ENCODE assay signal across 14 cellular contexts in the genomic region with DNA sequence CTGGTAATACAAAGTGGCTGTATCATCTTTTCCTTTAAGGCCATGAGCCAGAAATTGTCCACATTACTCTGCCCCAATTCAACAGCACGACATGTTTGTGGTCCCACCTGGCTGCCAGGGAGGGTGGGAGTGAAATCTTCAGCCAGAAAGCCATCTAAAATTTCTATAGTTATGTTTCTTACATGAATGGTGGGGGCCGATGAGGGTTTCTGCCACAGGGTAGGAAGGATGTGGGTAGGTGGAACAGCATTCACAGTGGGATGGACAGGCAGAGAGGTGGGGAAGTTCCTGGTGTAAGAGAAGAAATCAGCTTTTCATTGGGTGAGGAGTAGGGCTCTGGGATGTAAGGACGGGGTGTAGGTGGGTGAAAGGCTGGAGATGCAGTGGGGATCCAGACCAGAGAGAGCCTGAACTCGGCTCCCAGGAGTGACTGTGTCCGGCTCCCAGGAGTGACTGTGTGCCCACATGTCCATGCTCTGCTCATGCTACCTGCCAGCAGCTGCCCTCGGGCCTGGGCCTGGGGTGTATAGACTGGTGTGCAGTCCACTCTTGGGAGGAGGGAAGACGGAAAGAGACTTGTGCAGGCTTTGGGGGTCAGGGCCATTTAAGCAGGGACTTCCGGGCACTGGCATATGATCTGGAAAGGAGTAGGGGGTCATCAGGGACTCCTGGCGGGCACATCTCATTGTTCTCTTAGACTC. TPM values are rescaled to one million over a fixed set of nuclear protein-coding genes. Genes with fewer than 3 reads are reported as not detected.
DNase-seq lines count a peak whose midpoint lies in the region; ATAC-seq and TF ChIP-seq lines count a peak whose summit lies in the region.
"Had no signal": no experiment of that assay in that cellular context is flagged by ENCODE, and none has a peak within 500 bp of the region (broad histone marks: within the 10 kb centered on the region; RNA-seq: fewer than 3 reads in every experiment).

No MANE protein-coding gene starts in this region.

- WGBS in mesendoderm (ENCODE audit: extremely low coverage, insufficient coverage, low lambda C conversion rate), result no CpG with 5 or more reads among the region's 9 CpGs

- H3K27me3 Mint-ChIP-seq in stimulated activated naive CD8-positive, alpha-beta T cell treated with anti-CD3 and anti-CD28 coated beads, Interleukin-15, Interleukin-2, amounts not matched to agents 100 ng/mL and 50 ng/mL, for 24 hours, result peaks cover 46% of the 10 kb centered on the region
- peaks cover 9% of the 10 kb centered on the region for H3K27me3 Mint-ChIP-seq in activated naive CD8-positive, alpha-beta T cell

- H2BK15ac ChIP-seq in mesendoderm (replicated peaks; ENCODE audit: low read depth), result no peak overlapping the region

- no peak overlapping the region for H2BK5ac ChIP-seq in mesendoderm (ENCODE audit: low read length)

- no peak overlapping the region for H4K5ac ChIP-seq in mesendoderm (ENCODE audit: low read length)

- no peaks in the 10 kb centered on the region for H3K9me3 ChIP-seq in Peyer's patch

- H3K4me1 ChIP-seq in mesendoderm (ENCODE audit: control insufficient read depth, low read depth, low read length), result peaks cover 24% of the 10 kb centered on the region
- no peaks in the 10 kb centered on the region for H3K4me1 ChIP-seq in Peyer's patch

- H3K4me3 ChIP-seq in mesendoderm (ENCODE audit: low read length) (no peak overlapping the region), Peyer's patch (no peak overlapping the region)
- H3K4me3 ChIP-seq: left lung had no signal

- no peak overlapping the region for H3K23ac ChIP-seq in mesendoderm (ENCODE audit: low read length)

- H2BK120ac ChIP-seq in mesendoderm (ENCODE audit: low read depth, low read length), result no peak overlapping the region

- no peak overlapping the region for H3K9ac ChIP-seq in mesendoderm (ENCODE audit: low read length)

- no peak for ATAC-seq in stimulated activated naive CD8-positive, alpha-beta T cell treated with anti-CD3 and anti-CD28 coated beads, Interleukin-15, Interleukin-2, amounts not matched to agents 100 U/mL and 50 U/mL, for 24 hours

- peaks cover 6% of the 10 kb centered on the region for H3K36me3 Mint-ChIP-seq in stimulated activated naive CD8-positive, alpha-beta T cell treated with anti-CD3 and anti-CD28 coated beads, Interleukin-15, Interleukin-2, amounts not matched to agents 100 ng/mL and 50 ng/mL, for 24 hours (ENCODE audit: low read depth)
- peaks cover 7% of the 10 kb centered on the region for H3K36me3 Mint-ChIP-seq in activated naive CD8-positive, alpha-beta T cell

- no peak for TF ChIP-seq POLR2A in Peyer's patch (IDR thresholded peaks at IDR 0.05)

- peak overlapping the region; percentile 28 for H3K4ac ChIP-seq in mesendoderm (ENCODE audit: low read depth, low read length)

- no peak overlapping the region for H3K4me2 ChIP-seq in mesendoderm (ENCODE audit: low read length)

- H3K27me3 ChIP-seq in mesendoderm (ENCODE audit: insufficient read depth, low read length, poor library complexity) (no peaks in the 10 kb centered on the region), Peyer's patch (no peaks in the 10 kb centered on the region)

- H3K27ac Mint-ChIP-seq in stimulated activated naive CD8-positive, alpha-beta T cell treated with anti-CD3 and anti-CD28 coated beads, Interleukin-15, Interleukin-2, amounts not matched to agents 100 ng/mL and 50 ng/mL, for 24 hours, result peak overlapping the region; percentile 26
- peak overlapping the region; percentile 23 for H3K27ac Mint-ChIP-seq in activated naive CD8-positive, alpha-beta T cell
- H3K27ac Mint-ChIP-seq: progenitor cell of endocrine pancreas had no signal

- peaks cover 13% of the 10 kb centered on the region for H3K9me3 Mint-ChIP-seq in stimulated activated naive CD8-positive, alpha-beta T cell treated with anti-CD3 and anti-CD28 coated beads, Interleukin-15, Interleukin-2, amounts not matched to agents 100 ng/mL and 50 ng/mL, for 24 hours
- H3K9me3 Mint-ChIP-seq in activated naive CD8-positive, alpha-beta T cell (ENCODE audit: low read depth), result peaks cover 10% of the 10 kb centered on the region

- peaks cover 41% of the 10 kb centered on the region for H3K4me1 Mint-ChIP-seq in stimulated activated naive CD8-positive, alpha-beta T cell treated with anti-CD3 and anti-CD28 coated beads, Interleukin-15, Interleukin-2, amounts not matched to agents 100 ng/mL and 50 ng/mL, for 24 hours (ENCODE audit: low read depth)
- peaks cover 36% of the 10 kb centered on the region for H3K4me1 Mint-ChIP-seq in activated naive CD8-positive, alpha-beta T cell (ENCODE audit: low read depth)

- no peaks in the 10 kb centered on the region for H3K79me1 ChIP-seq in mesendoderm (ENCODE audit: low read length)

- H3K36me3 ChIP-seq in mesendoderm (ENCODE audit: control insufficient read depth, insufficient read depth, low read length) (no peaks in the 10 kb centered on the region), Peyer's patch (no peaks in the 10 kb centered on the region)
- H3K36me3 ChIP-seq: left lung had no signal

- peak overlapping the region; percentile 63 for H2AK5ac ChIP-seq in mesendoderm (ENCODE audit: low read length)

- no peak for TF ChIP-seq CTCF in Peyer's patch (IDR thresholded peaks at IDR 0.05)

- no peak overlapping the region for H4K8ac ChIP-seq in mesendoderm (ENCODE audit: low read depth, low read length)

- H3K79me2 ChIP-seq in mesendoderm (ENCODE audit: control insufficient read depth, insufficient read depth, low read length), result no peaks in the 10 kb centered on the region

- H3K18ac ChIP-seq in mesendoderm (ENCODE audit: low read length), result peak overlapping the region; percentile 53

- DNase-seq in stimulated activated naive CD8-positive, alpha-beta T cell treated with anti-CD3 and anti-CD28 coated beads, Interleukin-15, Interleukin-2, amounts not matched to agents 100 U/mL and 50 U/mL, for 24 hours, result no peak
- DNase-seq in mesendoderm (no peak), NK-92 (lab: John Stamatoyannopoulos, UW; ENCODE audit: unreplicated experiment) (no peak), CD1c-positive myeloid dendritic cell (ENCODE audit: extremely low spot score) (no peak), Peyer's patch (no peak), NCI-H446 (lab: John Stamatoyannopoulos, UW) (no peak)
- DNase-seq: foreskin melanocyte, GOT3, left lung, NCI-H510A treated with DMSO at 0.1 percent for 48 hours had no signal

- peak overlapping the region; percentile 28 for H3K4me3 Mint-ChIP-seq in stimulated activated naive CD8-positive, alpha-beta T cell treated with anti-CD3 and anti-CD28 coated beads, Interleukin-15, Interleukin-2, amounts not matched to agents 100 ng/mL and 50 ng/mL, for 24 hours
- H3K4me3 Mint-ChIP-seq in activated naive CD8-positive, alpha-beta T cell, result peak overlapping the region; percentile 46

- no peak overlapping the region for H3K27ac ChIP-seq in mesendoderm (ENCODE audit: low read depth, low read length)
- no peak overlapping the region for H3K27ac ChIP-seq in Peyer's patch
- H3K27ac ChIP-seq: left lung had no signal

- no peak overlapping the region for H3K56ac ChIP-seq in mesendoderm (ENCODE audit: low read length)

RNA-seq across cellular contexts. Expression of a gene that starts 3.8 kb away (rescaled TPM):
- polyA plus RNA-seq in mesendoderm (2013, experiment 1 of 2), result 5.7 TPM
- polyA plus RNA-seq in mesendoderm (2013, experiment 2 of 2), result 5.4 TPM
- 10 to 100 TPM; 20.6 to 51.2 (median 32.8) TPM for total RNA-seq in Peyer's patch
- total RNA-seq: OCI-LY7 had no signal
